In genomic region chr15:71138473-71138872, GRCh38 we compare ENCODE assay signal across 24 cellular contexts. TPM values are rescaled to one million over a fixed set of nuclear protein-coding genes. Genes with fewer than 3 reads are reported as not detected.
"Had no signal": no experiment of that assay in that cellular context is flagged by ENCODE, and none has a peak within 500 bp of the region (broad histone marks: within the 10 kb centered on the region; RNA-seq: fewer than 3 reads in every experiment).

No MANE protein-coding gene starts in this region.

- H3K4me1 Mint-ChIP-seq: immature natural killer cell; naive thymus-derived CD8-positive, alpha-beta T cell; stimulated activated effector memory CD8-positive, alpha-beta T cell treated with anti-CD3 and anti-CD28 coated beads, Interleukin-12 subunit alpha, Interleukin-12 subunit beta, amount 100 ng/mL, for 72 hours had no signal

- H3K27ac Mint-ChIP-seq: immature natural killer cell; naive thymus-derived CD8-positive, alpha-beta T cell; stimulated activated effector memory CD8-positive, alpha-beta T cell treated with anti-CD3 and anti-CD28 coated beads, Interleukin-12 subunit alpha, Interleukin-12 subunit beta, amount 100 ng/mL, for 72 hours had no signal

- H3K4me3 ChIP-seq: dorsolateral prefrontal cortex, gastroesophageal sphincter, heart right ventricle, lung, ovary, psoas muscle, sigmoid colon, stomach, thoracic aorta, tibial nerve, upper lobe of left lung had no signal

- H3K27ac ChIP-seq: dorsolateral prefrontal cortex, gastroesophageal sphincter, ovary, psoas muscle, sigmoid colon, thoracic aorta, tibial nerve, upper lobe of left lung had no signal

- H3K36me3 Mint-ChIP-seq: immature natural killer cell; naive thymus-derived CD8-positive, alpha-beta T cell; stimulated activated effector memory CD8-positive, alpha-beta T cell treated with anti-CD3 and anti-CD28 coated beads, Interleukin-12 subunit alpha, Interleukin-12 subunit beta, amount 100 ng/mL, for 72 hours had no signal

- H3K4me3 Mint-ChIP-seq: immature natural killer cell; naive thymus-derived CD8-positive, alpha-beta T cell; stimulated activated effector memory CD8-positive, alpha-beta T cell treated with anti-CD3 and anti-CD28 coated beads, Interleukin-12 subunit alpha, Interleukin-12 subunit beta, amount 100 ng/mL, for 72 hours had no signal

- H3K27me3 ChIP-seq: dorsolateral prefrontal cortex, gastroesophageal sphincter, heart right ventricle, ovary, sigmoid colon, stomach, tibial nerve, upper lobe of left lung had no signal

- H3K4me1 ChIP-seq: sigmoid colon had no signal

- DNase-seq: dorsolateral prefrontal cortex; effector CD4-positive, alpha-beta T cell; foreskin fibroblast; heart right ventricle; hippocampal formation; immature natural killer cell; mesenchymal stem cell; naive thymus-derived CD8-positive, alpha-beta T cell; occipital lobe; ovary; posterior cingulate gyrus; psoas muscle; right cardiac atrium; sigmoid colon; stimulated activated CD4-positive, alpha-beta T cell treated with anti-CD3 and anti-CD28 coated beads, Interleukin-2, amount 100 ng/mL, for 24 hours; stimulated activated CD4-positive, alpha-beta T cell treated with anti-CD3 and anti-CD28 coated beads, Interleukin-4, amount 100 ng/mL, for 24 hours; stimulated activated naive CD4-positive, alpha-beta T cell treated with Interleukin-2 at 50 U/mL for 16 hours; stomach; upper lobe of left lung had no signal

- H3K9me3 Mint-ChIP-seq: immature natural killer cell had no signal

- H3K36me3 ChIP-seq: gastroesophageal sphincter, ovary, sigmoid colon, stomach, thoracic aorta, tibial nerve, upper lobe of left lung had no signal

RNA-seq across cellular contexts. Expression of gene THSD4, which starts 23.2 kb away (rescaled TPM):
- total RNA-seq: naive thymus-derived CD8-positive, alpha-beta T cell had no signal
- polyA plus RNA-seq: immature natural killer cell; naive thymus-derived CD8-positive, alpha-beta T cell had no signal
